ENCODE assay signal across 9 cellular contexts in the genomic region with DNA sequence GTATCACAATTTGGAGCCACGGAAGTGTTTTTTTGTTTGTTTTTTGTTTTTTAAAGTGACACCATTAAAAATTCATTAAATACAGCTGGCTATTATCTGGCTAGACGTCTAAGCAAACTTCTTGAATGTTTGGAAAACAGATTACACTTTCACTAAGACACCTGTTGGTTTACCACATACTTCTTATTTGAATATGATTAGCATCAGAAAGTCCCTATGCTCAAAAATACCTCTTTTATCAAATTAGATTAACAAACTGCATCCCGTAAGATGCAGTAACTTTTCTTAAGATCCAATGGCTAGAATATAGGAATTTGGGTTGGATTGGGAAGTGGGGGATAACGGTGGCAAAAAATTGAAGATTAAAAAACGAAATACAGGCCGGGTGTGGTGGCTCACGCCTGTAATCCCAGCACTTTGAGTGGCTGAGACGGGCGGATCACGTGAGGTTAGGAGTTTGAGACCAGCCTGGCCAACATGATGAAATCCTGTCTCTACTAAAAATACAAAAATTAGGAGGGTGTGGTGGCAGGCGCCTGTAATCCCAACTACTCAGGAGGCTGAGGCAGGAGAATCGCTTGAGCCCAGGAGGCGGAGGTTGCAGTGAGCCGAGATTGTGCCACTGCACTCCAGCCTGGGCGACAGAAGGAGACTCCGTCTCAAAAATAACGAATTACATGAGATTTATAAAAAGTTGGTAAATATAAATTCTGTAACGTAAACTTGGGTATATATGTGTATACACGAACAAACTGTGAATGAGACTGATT. TPM values are rescaled to one million over a fixed set of nuclear protein-coding genes. Genes with fewer than 3 reads are reported as not detected.
DNase-seq lines count a peak whose midpoint lies in the region; ATAC-seq and TF ChIP-seq lines count a peak whose summit lies in the region.
"Not testable (repeated sequence)": the region's sequence is repeated elsewhere in the genome, so short reads cannot be mapped to it uniquely, and the experiment has no call there.
"Had no signal": no experiment of that assay in that cellular context is flagged by ENCODE, and none has a peak within 500 bp of the region (broad histone marks: within the 10 kb centered on the region; RNA-seq: fewer than 3 reads in every experiment).

No MANE protein-coding gene starts in this region.

- peak overlapping the region; percentile 84 for H3K4me3 ChIP-seq in GM12875 (ENCODE audit: low read depth, low read length)
- peak overlapping the region; percentile 83 for H3K4me3 ChIP-seq in brain microvascular endothelial cell (ENCODE audit: low read depth, low read length)
- H3K4me3 ChIP-seq in fibroblast of the aortic adventitia (ENCODE audit: low read depth, low read length), result peak overlapping the region; percentile 69
- H3K4me3 ChIP-seq in mesodermal cell (ENCODE audit: extremely low read depth, insufficient read depth, low read length, poor library complexity, severe bottlenecking), result peak overlapping the region; percentile 85
- peak overlapping the region; percentile 79 to 96 (median 85) for H3K4me3 ChIP-seq in gastrocnemius medialis

- intact Hi-C loops in gastrocnemius medialis (cut with DNase I; ENCODE audit: low total_unique reads), result loop anchor here (2.0 to 10.0 kb wide), 4 partner anchors 61 to 684 kb away; a partner anchor contains a TSS

- 82 to 88% methylated on average over 16 to 18 of the region's 19 CpGs for WGBS in mesodermal cell (ENCODE audit: insufficient coverage in 2 of 2), 2 experiments

- peak; percentile 65 for DNase-seq in NCI-H82 (lab: John Stamatoyannopoulos, UW)
- peak; percentile 26 for DNase-seq in activated CD4-positive, alpha-beta T cell treated with anti-CD3 and anti-CD28 coated beads for 48 hours
- DNase-seq in brain microvascular endothelial cell; fibroblast of the aortic adventitia (ENCODE audit: low read depth); gastrocnemius medialis: not testable (repeated sequence)

- not testable (repeated sequence) for H3K27me3 ChIP-seq in brain microvascular endothelial cell (replicated peaks); gastrocnemius medialis

- not testable (repeated sequence) for H3K9me3 ChIP-seq in mesodermal cell (ENCODE audit: control insufficient read depth, low read length); gastrocnemius medialis

- TF ChIP-seq POLR2A in gastrocnemius medialis (IDR thresholded peaks at IDR 0.05), result not testable (repeated sequence)

- in situ Hi-C loops in brain microvascular endothelial cell (cut with HindIII; ENCODE audit: low pct_ligation_motif_present, low sequenced_read_pairs); gastrocnemius medialis (cut with MboI; ENCODE audit: low sequenced_read_pairs in 4 of 4): not testable (repeated sequence)

- not testable (repeated sequence) for ATAC-seq in gastrocnemius medialis

- not testable (repeated sequence) for H3K4me1 ChIP-seq in mesodermal cell (ENCODE audit: control insufficient read depth, insufficient read depth, low read length, poor library complexity, severe bottlenecking)
- peaks cover 24 to 37% of the 10 kb centered on the region in 2 donors for H3K4me1 ChIP-seq in gastrocnemius medialis

- TF ChIP-seq CTCF in GM12875 (IDR thresholded peaks at IDR 0.05; ENCODE audit: borderline replicate concordance, insufficient read depth, low read depth, low read length); brain microvascular endothelial cell (IDR thresholded peaks at IDR 0.05; ENCODE audit: low read depth, low read length, missing control alignments); fibroblast of the aortic adventitia (IDR thresholded peaks at IDR 0.05; ENCODE audit: insufficient read depth, low read length); gastrocnemius medialis (IDR thresholded peaks at IDR 0.05 in 4 of 5, conservative IDR thresholded peaks at IDR 0.05 in 1 of 5): not testable (repeated sequence)

- H3K36me3 ChIP-seq in brain microvascular endothelial cell (replicated peaks) (peaks cover 11% of the 10 kb centered on the region), mesodermal cell (ENCODE audit: control insufficient read depth, insufficient read depth, low read length) (peaks cover 16% of the 10 kb centered on the region), gastrocnemius medialis (peaks cover 0 to 15% of the 10 kb centered on the region in 2 donors)

- H3K27ac ChIP-seq in brain microvascular endothelial cell, result peak overlapping the region; percentile 96
- H3K27ac ChIP-seq in mesodermal cell (ENCODE audit: low read depth, low read length, severe bottlenecking), result peak overlapping the region; percentile 99
- H3K27ac ChIP-seq in gastrocnemius medialis, result peak overlapping the region; percentile 94 to 100 (median 98)

RNA-seq across cellular contexts. Expression of a gene that starts 1.4 kb away (rescaled TPM):
- total RNA-seq in fibroblast of the aortic adventitia (ENCODE audit: low replicate concordance) (133 and 134 TPM in 2 replicates), gastrocnemius medialis (10 to 100 TPM; 26.5 to 54.2 (median 39.4) TPM)
- polyA plus RNA-seq in mesodermal cell (2013, experiment 1 of 2), result 121 TPM
- 106 TPM for polyA plus RNA-seq in mesodermal cell (2013, experiment 2 of 2)

RNA-seq across cellular contexts. Expression of a gene that starts 21.9 kb away (rescaled TPM):
- 86.4 and 127 TPM in 2 replicates for total RNA-seq in fibroblast of the aortic adventitia (ENCODE audit: low replicate concordance)
- polyA plus RNA-seq in mesodermal cell (2013, experiment 1 of 2), result 88.4 TPM
- 95.4 TPM for polyA plus RNA-seq in mesodermal cell (2013, experiment 2 of 2)
- 10 to 100 TPM; 20.4 to 49.9 (median 26.5) TPM for total RNA-seq in gastrocnemius medialis

RNA-seq across cellular contexts. Expression of a gene that starts 45.1 kb away (rescaled TPM):
- total RNA-seq in fibroblast of the aortic adventitia (ENCODE audit: low replicate concordance) (under 0.01 TPM in 1 of 2 replicates, not detected in the other), gastrocnemius medialis (not detected)
- not detected for polyA plus RNA-seq in mesodermal cell (2013, experiment 1 of 2)
- not detected for polyA plus RNA-seq in mesodermal cell (2013, experiment 2 of 2)
- total RNA-seq: bronchial epithelial cell, Daoy had no signal
